8 cellular contexts compared by ENCODE assay signal in genomic region chr1:42846257-42847110, GRCh38. TPM values are rescaled to one million over a fixed set of nuclear protein-coding genes. Genes with fewer than 3 reads are reported as not detected.
DNase-seq lines count a peak whose midpoint lies in the region; ATAC-seq and TF ChIP-seq lines count a peak whose summit lies in the region.

ZNF691 (plus strand) TSS chr1:42846613; CDS start chr1:42849659, 3,046 bp downstream.

- peak within 1 kb of the TSS; percentile 86 for H3K4me2 ChIP-seq in BLaER1

- H3K36me3 ChIP-seq in BLaER1 = peaks cover 26% of the 10 kb centered on the region
- H3K36me3 ChIP-seq in colonic mucosa = no peaks in the 10 kb centered on the region

- no peaks in the 10 kb centered on the region for H4K20me1 ChIP-seq in BLaER1

- peak within 1 kb of the TSS; percentile 92 for H3K27ac ChIP-seq in BLaER1
- H3K27ac ChIP-seq in colonic mucosa = peak within 1 kb of the TSS; percentile 66

- peaks cover 14% of the 10 kb centered on the region for H3K9me3 ChIP-seq in BLaER1
- no peaks in the 10 kb centered on the region for H3K9me3 ChIP-seq in colonic mucosa

- H3K27me3 ChIP-seq in BLaER1 (no peaks in the 10 kb centered on the region), colonic mucosa (no peaks in the 10 kb centered on the region)

- TF ChIP-seq CTCF in colonic mucosa (IDR thresholded peaks at IDR 0.05) = no peak

- H3K9ac ChIP-seq in BLaER1 = peak within 1 kb of the TSS; percentile 91
- peak within 1 kb of the TSS; percentile 80 to 90 for H3K9ac ChIP-seq in colonic mucosa (ENCODE audit: low read depth in 2 of 2, low read length in 2 of 2)

- peaks cover 21% of the 10 kb centered on the region for H3K4me1 ChIP-seq in BLaER1
- peaks cover 4% of the 10 kb centered on the region for H3K4me1 ChIP-seq in colonic mucosa

- intact Hi-C loops in colonic mucosa (cut with DNase I) = no loop called here
- intact Hi-C loops in left colon (cut with DNase I, micrococcal nuclease) = no loop called here

- H3K4me3 ChIP-seq in BLaER1 = peak within 1 kb of the TSS; percentile 89
- peak within 1 kb of the TSS; percentile 99 for H3K4me3 ChIP-seq in colonic mucosa

- DNase-seq in GM19238 (ENCODE audit: insufficient read length, low spot score) (peak; percentile 92), NCI-H510A treated with DMSO at 0.1 percent for 48 hours (lab: John Stamatoyannopoulos, UW) (peak; percentile 97), colonic mucosa (peak; percentile 93), left colon (peak; percentile 93 to 95)
- peak; percentile 92 for DNase-seq in activated CD4-positive, alpha-beta T cell treated with anti-CD3 and anti-CD28 coated beads for 48 hours
- DNase-seq in stimulated activated CD4-positive, alpha-beta T cell treated with anti-CD3 and anti-CD28 coated beads, Interleukin-1b, Interleukin-23, amount 100 ng/mL, for 48 hours = peak; percentile 92

- ATAC-seq in HG03442 (IDR thresholded peaks at IDR 0.05; ENCODE audit: unreplicated experiment) = peak; percentile 87
- peak; percentile 99 for ATAC-seq in left colon

RNA-seq across cellular contexts. Expression of gene ZNF691, which starts in this region (rescaled TPM):
- 1 to 10 TPM; 5.1 to 6.2 TPM for total RNA-seq in colonic mucosa
- 1 to 10 TPM; 4.3 to 5.0 TPM for total RNA-seq in left colon

Comparison
In these comparisons a context has a peak if more than half of its experiments do, and no peak if none do; other contexts are left out.
1. Peak in every context shown above with its lines: DNase-seq, ATAC-seq, H3K4me3 ChIP-seq and H3K27ac ChIP-seq.